9 cellular contexts compared by ENCODE assay signal in genomic region chr11:124143034-124143433, GRCh38. TPM values are rescaled to one million over a fixed set of nuclear protein-coding genes. Genes with fewer than 3 reads are reported as not detected.
"Had no signal": no experiment of that assay in that cellular context is flagged by ENCODE, and none has a peak within 500 bp of the region (broad histone marks: within the 10 kb centered on the region; RNA-seq: fewer than 3 reads in every experiment).

No MANE protein-coding gene starts in this region.

- FAIRE-seq: G401.6, GM12878, GM12891, GM12892, GM18507, GM19239 had no signal

- H3K4me3 ChIP-seq: GM12878 had no signal

- ATAC-seq: GM12878 had no signal

- DNase-seq: GDM1, GF-D8 had no signal

RNA-seq across cellular contexts. Expression of gene OR10D3, which starts 40.1 kb away (rescaled TPM):
- total RNA-seq: G401, GM12878 had no signal
- polyA plus RNA-seq: GM12878 had no signal
